1 cellular context compared by ENCODE assay signal in the genomic region with DNA sequence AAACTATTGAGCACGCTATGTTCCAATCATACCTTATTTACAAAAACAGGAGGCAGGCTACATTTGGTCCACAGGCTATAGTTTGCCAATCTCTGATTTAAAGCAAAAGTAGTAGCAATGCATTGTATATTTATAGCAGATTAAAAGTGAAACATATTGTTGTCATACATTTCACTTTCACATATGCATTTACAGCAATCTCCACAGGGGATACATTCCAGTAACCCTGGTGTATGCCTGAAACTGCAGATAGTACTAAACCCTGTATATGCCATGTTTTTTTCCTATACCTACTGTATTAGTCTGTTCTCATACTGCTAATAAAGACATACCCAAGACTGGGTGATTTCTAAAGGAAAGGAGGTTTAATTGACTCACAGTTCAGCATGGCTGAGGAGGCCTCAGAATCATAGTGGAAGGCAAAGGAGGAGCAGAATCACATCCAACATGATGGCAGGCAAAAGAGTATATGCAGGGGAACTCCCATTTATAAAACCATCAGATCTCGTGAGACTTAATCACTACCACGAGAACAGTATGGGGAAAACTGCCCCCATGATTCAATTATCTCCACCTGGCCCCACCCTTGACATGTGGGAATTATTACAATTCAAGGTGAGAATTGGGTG.
TF ChIP-seq lines count a peak whose summit lies in the region.

No MANE protein-coding gene starts in this region.

TF ChIP-seq in GM23338, 12 proteins besides CTCF, POLR2A, EP300 and RAD21 (continued from another document):
- TF ChIP-seq, protein P1, sequence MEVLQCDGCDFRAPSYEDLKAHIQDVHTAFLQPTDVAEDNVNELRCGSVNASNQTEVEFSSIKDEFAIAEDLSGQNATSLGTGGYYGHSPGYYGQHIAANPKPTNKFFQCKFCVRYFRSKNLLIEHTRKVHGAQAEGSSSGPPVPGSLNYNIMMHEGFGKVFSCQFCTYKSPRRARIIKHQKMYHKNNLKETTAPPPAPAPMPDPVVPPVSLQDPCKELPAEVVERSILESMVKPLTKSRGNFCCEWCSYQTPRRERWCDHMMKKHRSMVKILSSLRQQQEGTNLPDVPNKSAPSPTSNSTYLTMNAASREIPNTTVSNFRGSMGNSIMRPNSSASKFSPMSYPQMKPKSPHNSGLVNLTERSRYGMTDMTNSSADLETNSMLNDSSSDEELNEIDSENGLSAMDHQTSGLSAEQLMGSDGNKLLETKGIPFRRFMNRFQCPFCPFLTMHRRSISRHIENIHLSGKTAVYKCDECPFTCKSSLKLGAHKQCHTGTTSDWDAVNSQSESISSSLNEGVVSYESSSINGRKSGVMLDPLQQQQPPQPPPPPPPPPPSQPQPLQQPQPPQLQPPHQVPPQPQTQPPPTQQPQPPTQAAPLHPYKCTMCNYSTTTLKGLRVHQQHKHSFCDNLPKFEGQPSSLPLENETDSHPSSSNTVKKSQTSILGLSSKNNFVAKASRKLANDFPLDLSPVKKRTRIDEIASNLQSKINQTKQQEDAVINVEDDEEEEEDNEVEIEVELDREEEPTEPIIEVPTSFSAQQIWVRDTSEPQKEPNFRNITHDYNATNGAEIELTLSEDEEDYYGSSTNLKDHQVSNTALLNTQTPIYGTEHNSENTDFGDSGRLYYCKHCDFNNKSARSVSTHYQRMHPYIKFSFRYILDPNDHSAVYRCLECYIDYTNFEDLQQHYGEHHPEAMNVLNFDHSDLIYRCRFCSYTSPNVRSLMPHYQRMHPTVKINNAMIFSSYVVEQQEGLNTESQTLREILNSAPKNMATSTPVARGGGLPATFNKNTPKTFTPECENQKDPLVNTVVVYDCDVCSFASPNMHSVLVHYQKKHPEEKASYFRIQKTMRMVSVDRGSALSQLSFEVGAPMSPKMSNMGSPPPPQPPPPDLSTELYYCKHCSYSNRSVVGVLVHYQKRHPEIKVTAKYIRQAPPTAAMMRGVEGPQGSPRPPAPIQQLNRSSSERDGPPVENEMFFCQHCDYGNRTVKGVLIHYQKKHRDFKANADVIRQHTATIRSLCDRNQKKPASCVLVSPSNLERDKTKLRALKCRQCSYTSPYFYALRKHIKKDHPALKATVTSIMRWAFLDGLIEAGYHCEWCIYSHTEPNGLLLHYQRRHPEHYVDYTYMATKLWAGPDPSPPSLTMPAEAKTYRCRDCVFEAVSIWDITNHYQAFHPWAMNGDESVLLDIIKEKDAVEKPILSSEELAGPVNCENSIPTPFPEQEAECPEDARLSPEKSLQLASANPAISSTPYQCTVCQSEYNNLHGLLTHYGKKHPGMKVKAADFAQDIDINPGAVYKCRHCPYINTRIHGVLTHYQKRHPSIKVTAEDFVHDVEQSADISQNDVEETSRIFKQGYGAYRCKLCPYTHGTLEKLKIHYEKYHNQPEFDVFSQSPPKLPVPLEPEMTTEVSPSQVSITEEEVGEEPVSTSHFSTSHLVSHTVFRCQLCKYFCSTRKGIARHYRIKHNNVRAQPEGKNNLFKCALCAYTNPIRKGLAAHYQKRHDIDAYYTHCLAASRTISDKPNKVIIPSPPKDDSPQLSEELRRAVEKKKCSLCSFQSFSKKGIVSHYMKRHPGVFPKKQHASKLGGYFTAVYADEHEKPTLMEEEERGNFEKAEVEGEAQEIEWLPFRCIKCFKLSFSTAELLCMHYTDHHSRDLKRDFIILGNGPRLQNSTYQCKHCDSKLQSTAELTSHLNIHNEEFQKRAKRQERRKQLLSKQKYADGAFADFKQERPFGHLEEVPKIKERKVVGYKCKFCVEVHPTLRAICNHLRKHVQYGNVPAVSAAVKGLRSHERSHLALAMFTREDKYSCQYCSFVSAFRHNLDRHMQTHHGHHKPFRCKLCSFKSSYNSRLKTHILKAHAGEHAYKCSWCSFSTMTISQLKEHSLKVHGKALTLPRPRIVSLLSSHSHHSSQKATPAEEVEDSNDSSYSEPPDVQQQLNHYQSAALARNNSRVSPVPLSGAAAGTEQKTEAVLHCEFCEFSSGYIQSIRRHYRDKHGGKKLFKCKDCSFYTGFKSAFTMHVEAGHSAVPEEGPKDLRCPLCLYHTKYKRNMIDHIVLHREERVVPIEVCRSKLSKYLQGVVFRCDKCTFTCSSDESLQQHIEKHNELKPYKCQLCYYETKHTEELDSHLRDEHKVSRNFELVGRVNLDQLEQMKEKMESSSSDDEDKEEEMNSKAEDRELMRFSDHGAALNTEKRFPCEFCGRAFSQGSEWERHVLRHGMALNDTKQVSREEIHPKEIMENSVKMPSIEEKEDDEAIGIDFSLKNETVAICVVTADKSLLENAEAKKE (CRISPR knock-in tag; IDR thresholded peaks at IDR 0.05): no peak
- TF ChIP-seq ZNF331 (CRISPR knock-in tag; IDR thresholded peaks at IDR 0.05; ENCODE audit: low read depth) (no peak), ZNF114 (CRISPR knock-in tag; IDR thresholded peaks at IDR 0.05) (no peak), EZH2 (IDR thresholded peaks at IDR 0.05; ENCODE audit: low read depth, unreplicated experiment) (no peak), NANOG (IDR thresholded peaks at IDR 0.05; ENCODE audit: borderline replicate concordance) (no peak), STAT1 (IDR thresholded peaks at IDR 0.05; ENCODE audit: unreplicated experiment) (no peak), JUNB (IDR thresholded peaks at IDR 0.05; ENCODE audit: unreplicated experiment) (no peak), CREB1 (CRISPR knock-in tag; IDR thresholded peaks at IDR 0.05; ENCODE audit: low read depth) (no peak)
- TF ChIP-seq, protein P2, sequence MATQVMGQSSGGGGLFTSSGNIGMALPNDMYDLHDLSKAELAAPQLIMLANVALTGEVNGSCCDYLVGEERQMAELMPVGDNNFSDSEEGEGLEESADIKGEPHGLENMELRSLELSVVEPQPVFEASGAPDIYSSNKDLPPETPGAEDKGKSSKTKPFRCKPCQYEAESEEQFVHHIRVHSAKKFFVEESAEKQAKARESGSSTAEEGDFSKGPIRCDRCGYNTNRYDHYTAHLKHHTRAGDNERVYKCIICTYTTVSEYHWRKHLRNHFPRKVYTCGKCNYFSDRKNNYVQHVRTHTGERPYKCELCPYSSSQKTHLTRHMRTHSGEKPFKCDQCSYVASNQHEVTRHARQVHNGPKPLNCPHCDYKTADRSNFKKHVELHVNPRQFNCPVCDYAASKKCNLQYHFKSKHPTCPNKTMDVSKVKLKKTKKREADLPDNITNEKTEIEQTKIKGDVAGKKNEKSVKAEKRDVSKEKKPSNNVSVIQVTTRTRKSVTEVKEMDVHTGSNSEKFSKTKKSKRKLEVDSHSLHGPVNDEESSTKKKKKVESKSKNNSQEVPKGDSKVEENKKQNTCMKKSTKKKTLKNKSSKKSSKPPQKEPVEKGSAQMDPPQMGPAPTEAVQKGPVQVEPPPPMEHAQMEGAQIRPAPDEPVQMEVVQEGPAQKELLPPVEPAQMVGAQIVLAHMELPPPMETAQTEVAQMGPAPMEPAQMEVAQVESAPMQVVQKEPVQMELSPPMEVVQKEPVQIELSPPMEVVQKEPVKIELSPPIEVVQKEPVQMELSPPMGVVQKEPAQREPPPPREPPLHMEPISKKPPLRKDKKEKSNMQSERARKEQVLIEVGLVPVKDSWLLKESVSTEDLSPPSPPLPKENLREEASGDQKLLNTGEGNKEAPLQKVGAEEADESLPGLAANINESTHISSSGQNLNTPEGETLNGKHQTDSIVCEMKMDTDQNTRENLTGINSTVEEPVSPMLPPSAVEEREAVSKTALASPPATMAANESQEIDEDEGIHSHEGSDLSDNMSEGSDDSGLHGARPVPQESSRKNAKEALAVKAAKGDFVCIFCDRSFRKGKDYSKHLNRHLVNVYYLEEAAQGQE (IDR thresholded peaks at IDR 0.05; ENCODE audit: unreplicated experiment): no peak
- TF ChIP-seq, protein P3, sequence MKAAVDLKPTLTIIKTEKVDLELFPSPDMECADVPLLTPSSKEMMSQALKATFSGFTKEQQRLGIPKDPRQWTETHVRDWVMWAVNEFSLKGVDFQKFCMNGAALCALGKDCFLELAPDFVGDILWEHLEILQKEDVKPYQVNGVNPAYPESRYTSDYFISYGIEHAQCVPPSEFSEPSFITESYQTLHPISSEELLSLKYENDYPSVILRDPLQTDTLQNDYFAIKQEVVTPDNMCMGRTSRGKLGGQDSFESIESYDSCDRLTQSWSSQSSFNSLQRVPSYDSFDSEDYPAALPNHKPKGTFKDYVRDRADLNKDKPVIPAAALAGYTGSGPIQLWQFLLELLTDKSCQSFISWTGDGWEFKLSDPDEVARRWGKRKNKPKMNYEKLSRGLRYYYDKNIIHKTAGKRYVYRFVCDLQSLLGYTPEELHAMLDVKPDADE (IDR thresholded peaks at IDR 0.05): no peak
